21 cellular contexts compared by ENCODE assay signal in the genomic region with DNA sequence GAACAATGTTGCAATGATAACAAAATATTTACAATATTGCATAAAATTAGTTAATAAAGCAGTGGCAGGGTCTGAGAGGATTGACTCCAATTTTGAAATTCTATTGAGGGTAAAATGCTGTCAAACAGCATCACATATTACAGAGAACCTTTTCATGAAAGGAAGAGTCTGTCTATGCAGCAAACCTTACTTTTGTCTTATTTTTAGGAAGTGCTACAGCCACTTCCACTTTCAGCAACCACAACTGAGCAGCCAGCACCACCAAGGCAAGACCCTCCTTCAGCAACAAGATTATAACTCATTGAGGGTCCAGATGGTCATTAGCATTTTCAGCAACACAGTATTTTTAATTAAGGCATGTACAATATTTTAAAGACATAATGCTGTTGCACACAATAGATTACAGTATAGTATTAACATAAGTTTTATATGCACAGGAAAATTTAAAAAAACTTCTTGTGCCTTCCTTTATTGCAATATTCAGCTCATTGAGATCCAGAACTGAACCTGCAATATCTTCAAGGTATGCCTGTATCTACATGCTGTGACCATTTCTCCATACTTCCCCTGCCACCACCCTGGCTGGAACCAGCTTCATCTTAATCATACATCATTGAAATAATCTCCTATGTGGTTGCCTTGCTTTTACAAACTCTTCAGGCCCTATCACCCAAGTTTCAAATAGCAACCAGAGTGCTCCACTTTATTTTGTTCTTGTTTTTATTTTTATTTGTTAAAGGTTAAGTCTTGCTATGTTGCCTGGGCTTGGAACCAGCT.
DNase-seq lines count a peak whose midpoint lies in the region; ATAC-seq, FAIRE-seq and TF ChIP-seq lines count a peak whose summit lies in the region.
"Had no signal": no experiment of that assay in that cellular context is flagged by ENCODE, and none has a peak within 500 bp of the region (broad histone marks: within the 10 kb centered on the region; RNA-seq: fewer than 3 reads in every experiment).

No MANE protein-coding gene starts in this region.

- in situ Hi-C loops in GM23248 (cut with MboI), result no loop called here
- in situ Hi-C loops in GM12878 (cut with MboI), result no loop called here

- H3K36me3 Mint-ChIP-seq in activated T-cell treated with anti-CD3 and anti-CD28 coated beads, Interleukin-2, amount 50 U/mL, for 4 hours (ENCODE audit: insufficient read depth), result no peaks in the 10 kb centered on the region
- H3K36me3 Mint-ChIP-seq: CD8-positive, alpha-beta T cell had no signal

- peak overlapping the region; percentile 73 for H2AK5ac ChIP-seq in mesenchymal stem cell (ENCODE audit: low read length, severe bottlenecking)

- no peak for FAIRE-seq in GM12878 (lab: Jason Lieb, UNC)
- FAIRE-seq: GM12892, HepG2 had no signal

- no peak overlapping the region for H3K23ac ChIP-seq in mesenchymal stem cell (ENCODE audit: low read length in 2 of 2)

- H3K27me3 ChIP-seq in GM23248 (replicated peaks; ENCODE audit: insufficient read depth) (no peaks in the 10 kb centered on the region), GM12878 (replicated peaks in 1 of 2; ENCODE audit: control insufficient read depth in 2 of 2, insufficient read depth in 2 of 2, low read length in 1 of 2) (no peaks in the 10 kb centered on the region), mesenchymal stem cell (ENCODE audit: control insufficient read depth in 1 of 2, insufficient read depth in 1 of 2, low read length in 2 of 2) (no peaks in the 10 kb centered on the region)

- no peak for TF ChIP-seq RAD21 in GM12878 (IDR thresholded peaks at IDR 0.05; ENCODE audit: insufficient read depth, low read depth, low read length)

- H3K4ac ChIP-seq in mesenchymal stem cell (ENCODE audit: low read depth in 1 of 2, low read length in 2 of 2), result no peak overlapping the region

- POLR2A ChIA-PET in GM12878 (lab: Charles Lee), result interaction anchor here (1.3 kb wide), 1 partner anchor 11 kb away, joined by 3 read pairs; no protein-coding TSS in a partner anchor

- H3K27ac ChIP-seq in GM23248 (peak overlapping the region; percentile 17), GM12878 (ENCODE audit: control insufficient read depth, insufficient read depth) (no peak overlapping the region), mesenchymal stem cell (ENCODE audit: low read length, poor library complexity, severe bottlenecking) (no peak overlapping the region)
- H3K27ac ChIP-seq: HL-60 had no signal

- no peak for TF ChIP-seq EP300 in GM12878 (IDR thresholded peaks at IDR 0.05; ENCODE audit: borderline replicate concordance in 1 of 2, control insufficient read depth in 1 of 2, low read depth in 2 of 2, low read length in 2 of 2)

- no peaks in the 10 kb centered on the region for H3K36me3 ChIP-seq in GM23248 (ENCODE audit: low read depth)
- H3K36me3 ChIP-seq in GM12878 (ENCODE audit: control insufficient read depth in 2 of 2, insufficient read depth in 2 of 2, low read length in 1 of 2), result no peaks in the 10 kb centered on the region
- no peaks in the 10 kb centered on the region for H3K36me3 ChIP-seq in mesenchymal stem cell (ENCODE audit: control insufficient read depth in 1 of 2, insufficient read depth in 2 of 2, low read depth in 1 of 2, low read length in 2 of 2)

- no peak overlapping the region for H2BK12ac ChIP-seq in mesenchymal stem cell (ENCODE audit: low read length in 2 of 2)

- TF ChIP-seq CTCF in GM12878 (IDR thresholded peaks at IDR 0.05 in 2 of 3, conservative IDR thresholded peaks at IDR 0.05 in 1 of 3; ENCODE audit: control insufficient read depth in 2 of 3, extremely low read depth in 1 of 3, insufficient read depth in 1 of 3, low read depth in 3 of 3, low read length in 3 of 3), result no peak

- no peaks in the 10 kb centered on the region for H3K27me3 Mint-ChIP-seq in activated T-cell treated with anti-CD3 and anti-CD28 coated beads, Interleukin-2, amount 50 U/mL, for 4 hours (ENCODE audit: low read depth)

- no peak overlapping the region for H2AFZ ChIP-seq in GM23248
- H2AFZ ChIP-seq in GM12878 (ENCODE audit: control insufficient read depth, low read depth, low read length), result no peak overlapping the region
- H2AFZ ChIP-seq in mesenchymal stem cell (ENCODE audit: low read depth, low read length), result no peak overlapping the region

- no peaks in the 10 kb centered on the region for H3K9me3 ChIP-seq in GM23248 (ENCODE audit: low read depth)
- H3K9me3 ChIP-seq in GM12878 (replicated peaks; ENCODE audit: control insufficient read depth, insufficient read depth, low read length), result no peaks in the 10 kb centered on the region
- no peaks in the 10 kb centered on the region for H3K9me3 ChIP-seq in mesenchymal stem cell (ENCODE audit: control insufficient read depth, low read length)

- H3K4me3 ChIP-seq in GM23248 (no peak overlapping the region), GM12878 (no peak overlapping the region), mesenchymal stem cell (ENCODE audit: insufficient read depth in 1 of 2, low read depth in 1 of 2, low read length in 2 of 2) (no peak overlapping the region)

- SMC1A ChIA-PET in GM12878 (lab: Charles Lee; ENCODE audit: uncharacterized antibody, unreplicated experiment), result interaction anchor here (0.7 to 1.3 kb wide), 6 partner anchors 10 to 85 kb away, joined by 3 to 10 read pairs (median 3); no protein-coding TSS in a partner anchor

- no peak overlapping the region for H3K9ac ChIP-seq in GM23248
- no peak overlapping the region for H3K9ac ChIP-seq in GM12878 (ENCODE audit: control insufficient read depth, insufficient read depth, low read length)
- H3K9ac ChIP-seq in mesenchymal stem cell (ENCODE audit: low read length), result no peak overlapping the region

- no peak overlapping the region for H2BK5ac ChIP-seq in mesenchymal stem cell (ENCODE audit: low read depth, low read length, poor library complexity, severe bottlenecking)

- H3K14ac ChIP-seq in mesenchymal stem cell (ENCODE audit: low read length in 2 of 2), result no peak overlapping the region

- intact Hi-C loops in GM12878 (cut with micrococcal nuclease; ENCODE audit: unreplicated experiment), result no loop called here

- no peaks in the 10 kb centered on the region for H3K79me2 ChIP-seq in GM23248 (ENCODE audit: insufficient read depth)
- no peaks in the 10 kb centered on the region for H3K79me2 ChIP-seq in GM12878 (ENCODE audit: control insufficient read depth, insufficient read depth, low read length)

- peaks cover 17% of the 10 kb centered on the region for H3K9me3 Mint-ChIP-seq in activated T-cell treated with anti-CD3 and anti-CD28 coated beads, Interleukin-2, amount 50 U/mL, for 4 hours
- H3K9me3 Mint-ChIP-seq: H9 had no signal

- H3K18ac ChIP-seq in mesenchymal stem cell (ENCODE audit: low read depth in 1 of 2, low read length in 2 of 2), result no peak overlapping the region

- peaks cover 48% of the 10 kb centered on the region for H3K4me1 ChIP-seq in GM23248 (ENCODE audit: insufficient read depth)
- no peaks in the 10 kb centered on the region for H3K4me1 ChIP-seq in GM12878 (ENCODE audit: control insufficient read depth, insufficient read depth, low read length)
- H3K4me1 ChIP-seq in mesenchymal stem cell (ENCODE audit: control insufficient read depth, insufficient read depth, low read depth, low read length), result no peaks in the 10 kb centered on the region

- no peak overlapping the region for H3K4me3 Mint-ChIP-seq in activated T-cell treated with anti-CD3 and anti-CD28 coated beads, Interleukin-2, amount 50 U/mL, for 4 hours
- H3K4me3 Mint-ChIP-seq: CD8-positive, alpha-beta T cell; H9 had no signal

- H4K8ac ChIP-seq in mesenchymal stem cell (ENCODE audit: low read length), result no peak overlapping the region

- no peak overlapping the region for H3K4me2 ChIP-seq in GM23248 (ENCODE audit: unreplicated experiment)
- H3K4me2 ChIP-seq in GM12878 (ENCODE audit: control insufficient read depth, insufficient read depth), result no peak overlapping the region
- no peak overlapping the region for H3K4me2 ChIP-seq in mesenchymal stem cell (ENCODE audit: low read length, poor library complexity, severe bottlenecking)

- ATAC-seq in GM12878 (peak; percentile 70), GM21723 (IDR thresholded peaks at IDR 0.05; ENCODE audit: unreplicated experiment) (no peak)
- no peak for ATAC-seq in activated T-cell treated with anti-CD3 and anti-CD28 coated beads, Interleukin-2, amount 50 U/mL, for 4 hours
- ATAC-seq: CD8-positive, alpha-beta T cell; HepG2 had no signal

- H3F3A ChIP-seq in GM23248 (ENCODE audit: insufficient read depth), result peaks cover 19% of the 10 kb centered on the region

- H3K79me1 ChIP-seq in mesenchymal stem cell (replicated peaks; ENCODE audit: low read length, poor library complexity, severe bottlenecking), result no peaks in the 10 kb centered on the region

- no peak overlapping the region for H2BK120ac ChIP-seq in mesenchymal stem cell (ENCODE audit: low read depth, low read length)

- H4K20me1 ChIP-seq in GM23248 (ENCODE audit: insufficient read depth) (no peaks in the 10 kb centered on the region), GM12878 (ENCODE audit: control insufficient read depth, insufficient read depth) (no peaks in the 10 kb centered on the region)

- peak overlapping the region; percentile 23 for H2BK15ac ChIP-seq in mesenchymal stem cell (ENCODE audit: low read depth, poor library complexity, severe bottlenecking)

- no peaks in the 10 kb centered on the region for H3K4me1 Mint-ChIP-seq in activated T-cell treated with anti-CD3 and anti-CD28 coated beads, Interleukin-2, amount 50 U/mL, for 4 hours (ENCODE audit: low read depth)

- RAD21 ChIA-PET in GM12878 (lab: Charles Lee; ENCODE audit: unreplicated experiment), result interaction anchor here (0.7 kb wide), 1 partner anchor 11 kb away, joined by 3 read pairs; no protein-coding TSS in a partner anchor

- H4K91ac ChIP-seq in mesenchymal stem cell (ENCODE audit: low read length), result no peak overlapping the region

- peak; percentile 11 for DNase-seq in GM23248
- peak; percentile 24 for DNase-seq in Kasumi-1 (lab: John Stamatoyannopoulos, UW)
- DNase-seq in GM12878 (ENCODE audit: low read depth, low spot score), result no peak
- no peak for DNase-seq in mesenchymal stem cell
- DNase-seq in activated naive CD4-positive, alpha-beta T cell (lab: John Stamatoyannopoulos, UW), result no peak
- no peak for DNase-seq in activated T-cell treated with anti-CD3 and anti-CD28 coated beads, Interleukin-2, amount 50 U/mL, for 4 hours
- DNase-seq: C1 segment of cervical spinal cord; CD8-positive, alpha-beta T cell; DMS153; H9; KBM-7; NCI-H1417; NCI-H1694 treated with DMSO at 0.1 percent for 48 hours; NCI-H2081 treated with DMSO at 0.1 percent for 48 hours; NCI-H446; NCI-H526 treated with DMSO at 0.1 percent for 48 hours; Right ventricle myocardium superior had no signal

- no TSS peak for BruUV-seq in GM12878 (replicated peaks; lab: Mats Ljungman, UMichigan)

- CTCF ChIA-PET in GM12878 (lab: Yijun Ruan, JAX), result interaction anchor here (1.1 kb wide), 1 partner anchor 24 kb away, joined by 4 read pairs; no protein-coding TSS in a partner anchor

- no peaks in the 10 kb centered on the region for H3K9me2 ChIP-seq in GM23248 (ENCODE audit: insufficient read depth)

- no peak for TF ChIP-seq POLR2A in GM12878 (IDR thresholded peaks at IDR 0.05; ENCODE audit: low read depth, low read length)

TF ChIP-seq in GM12878, 131 proteins besides CTCF, POLR2A, EP300 and RAD21 (continues in another document):
- peak; percentile 30; the same call in 1 of the 2 replicates for TF ChIP-seq SPI1 (IDR thresholded peaks at IDR 0.05; ENCODE audit: borderline replicate concordance, insufficient read depth, low read depth, low read length)

Comparison
In these comparisons a context has a peak if more than half of its experiments do, and no peak if none do; other contexts are left out.
1. DNase-seq: peak in GM23248 (single experiment) and Kasumi-1 (2 of 2); none in GM12878 (single experiment), mesenchymal stem cell (single experiment), activated naive CD4-positive, alpha-beta T cell (0 of 4) and activated T-cell treated with anti-CD3 and anti-CD28 coated beads, Interleukin-2, amount 50 U/mL, for 4 hours (single experiment).